ENCODE assay signal across 8 cellular contexts in the genomic region with DNA sequence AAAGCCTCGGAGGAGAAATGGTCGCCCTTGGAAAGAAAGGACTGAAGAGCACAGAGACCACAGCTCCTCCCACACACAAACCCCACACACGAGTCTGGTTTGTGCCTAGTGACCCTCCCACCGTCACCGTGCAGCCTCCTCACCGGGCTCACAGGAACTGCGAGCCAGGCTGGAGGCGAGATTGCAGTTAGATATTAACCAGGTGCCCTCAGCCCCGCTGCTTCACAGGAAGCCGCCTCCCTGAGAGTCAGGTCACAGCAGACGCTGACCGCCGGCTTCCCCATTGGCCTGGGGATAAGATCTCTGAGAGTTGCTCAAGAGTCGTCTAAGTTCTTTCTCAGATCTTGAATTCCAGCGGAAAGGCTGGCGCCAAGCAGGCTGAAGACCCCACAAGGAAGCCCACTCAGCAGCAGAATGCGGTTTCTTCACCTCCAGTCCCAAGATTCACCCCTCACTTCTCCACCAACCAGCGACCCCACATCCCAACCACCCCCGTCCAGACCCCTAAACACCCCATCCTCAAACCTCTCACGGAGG. TPM values are rescaled to one million over a fixed set of nuclear protein-coding genes. Genes with fewer than 3 reads are reported as not detected.
DNase-seq lines count a peak whose midpoint lies in the region; ATAC-seq and TF ChIP-seq lines count a peak whose summit lies in the region.

No MANE protein-coding gene starts in this region.

- peak overlapping the region; percentile 98 for H3K27ac Mint-ChIP-seq in activated T-cell treated with anti-CD3 and anti-CD28 coated beads, Interleukin-2, amount 50 U/mL, for 72 hours
- peak overlapping the region; percentile 91 to 99 (median 97) for H3K27ac Mint-ChIP-seq in naive thymus-derived CD8-positive, alpha-beta T cell

- CTCF ChIA-PET in OCI-LY7 (lab: Charles Lee; ENCODE audit: unreplicated experiment) = no interaction called here

- H4K20me1 ChIP-seq in OCI-LY7 (ENCODE audit: insufficient read depth, low read length) = no peaks in the 10 kb centered on the region

- intact Hi-C loops in OCI-LY7 (cut with micrococcal nuclease; ENCODE audit: unreplicated experiment) = no loop called here

- peaks cover 12% of the 10 kb centered on the region for H3K4me1 ChIP-seq in OCI-LY7 (ENCODE audit: insufficient read depth, low read length, poor library complexity, severe bottlenecking)

- no TSS peak for BruUV-seq in OCI-LY7 (replicated peaks; lab: Mats Ljungman, UMichigan)

- H3K9me3 ChIP-seq in OCI-LY7 (ENCODE audit: low read length) = no peaks in the 10 kb centered on the region

- H3K79me2 ChIP-seq in OCI-LY7 (ENCODE audit: insufficient read depth, low read depth, low read length) = peaks cover 6% of the 10 kb centered on the region; the same call in 1 of the 2 replicates

- H3K4me2 ChIP-seq in OCI-LY7 (ENCODE audit: low read length) = peak overlapping the region; percentile 91

- peaks cover 7 to 13% of the 10 kb centered on the region in 2 donors for H3K36me3 Mint-ChIP-seq in activated T-cell treated with anti-CD3 and anti-CD28 coated beads, Interleukin-2, amount 50 U/mL, for 72 hours (ENCODE audit: insufficient read depth in 2 of 2)
- H3K36me3 Mint-ChIP-seq in naive thymus-derived CD8-positive, alpha-beta T cell = peaks cover 0 to 13% (median 5%) of the 10 kb centered on the region in 3 donors

- peak overlapping the region; percentile 99 for H3K4me3 ChIP-seq in OCI-LY7 (ENCODE audit: low read depth, low read length, poor library complexity, severe bottlenecking)

- H3K9me2 ChIP-seq in OCI-LY7 (ENCODE audit: insufficient read depth, low read length) = no peaks in the 10 kb centered on the region

- H3K36me3 ChIP-seq in OCI-LY7 (ENCODE audit: insufficient read depth, low read length) = no peaks in the 10 kb centered on the region

- POLR2A ChIA-PET in OCI-LY7 (lab: Charles Lee) = no interaction called here
- POLR2A ChIA-PET in naive thymus-derived CD8-positive, alpha-beta T cell (lab: Charles Lee) = interaction anchor here (1.0 to 6.8 kb wide), 9 partner anchors 10 to 131 kb away, joined by 3 to 135 read pairs (median 7); a partner anchor contains a TSS

- DNase-seq in NOMO-1 (lab: John Stamatoyannopoulos, UW; ENCODE audit: unreplicated experiment in 2 of 2) (peak; percentile 3 to 41), NOMO-1 treated with dmso at 0.1 percent for 144 hours (lab: John Stamatoyannopoulos, UW; ENCODE audit: unreplicated experiment) (no peak), OCI-LY7 (ENCODE audit: low spot score) (peak; percentile 76), fibroblast of peridontal ligament (ENCODE audit: extremely low read depth) (peak; percentile 43), substantia nigra (lab: John Stamatoyannopoulos, UW) (peak in 29 of 49 donors; percentile 2 to 48 (median 13))
- peak; percentile 61 to 65 for DNase-seq in activated T-cell treated with anti-CD3 and anti-CD28 coated beads, Interleukin-2, amount 50 U/mL, for 72 hours
- peak; percentile 28 to 68 (median 35) for DNase-seq in naive thymus-derived CD8-positive, alpha-beta T cell

- peak; percentile 5 for ATAC-seq in HG02938 (IDR thresholded peaks at IDR 0.05; ENCODE audit: unreplicated experiment)
- peak; percentile 3 to 10 for ATAC-seq in activated T-cell treated with anti-CD3 and anti-CD28 coated beads, Interleukin-2, amount 50 U/mL, for 72 hours (replicated peaks in 1 of 2)
- peak; percentile 11 to 12 for ATAC-seq in naive thymus-derived CD8-positive, alpha-beta T cell

- no peaks in the 10 kb centered on the region for H3K27me3 Mint-ChIP-seq in activated T-cell treated with anti-CD3 and anti-CD28 coated beads, Interleukin-2, amount 50 U/mL, for 72 hours (ENCODE audit: low read depth)
- H3K27me3 Mint-ChIP-seq in naive thymus-derived CD8-positive, alpha-beta T cell = no peaks in the 10 kb centered on the region

- H3K4me1 Mint-ChIP-seq in activated T-cell treated with anti-CD3 and anti-CD28 coated beads, Interleukin-2, amount 50 U/mL, for 72 hours (ENCODE audit: low read depth) = peaks cover 44% of the 10 kb centered on the region
- H3K4me1 Mint-ChIP-seq in naive thymus-derived CD8-positive, alpha-beta T cell = peaks cover 18 to 51% (median 47%) of the 10 kb centered on the region in 4 donors

- H3K9me3 Mint-ChIP-seq in activated T-cell treated with anti-CD3 and anti-CD28 coated beads, Interleukin-2, amount 50 U/mL, for 72 hours = no peaks in the 10 kb centered on the region
- no peaks in the 10 kb centered on the region for H3K9me3 Mint-ChIP-seq in naive thymus-derived CD8-positive, alpha-beta T cell

- peak overlapping the region; percentile 32 for H3K27ac ChIP-seq in OCI-LY7 (ENCODE audit: low read depth, low read length, poor library complexity, severe bottlenecking)
- H3K27ac ChIP-seq in substantia nigra (ENCODE audit: low read depth, low read length, poor library complexity, severe bottlenecking) = peak overlapping the region; percentile 77

- peak overlapping the region; percentile 99 to 100 for H3K4me3 Mint-ChIP-seq in activated T-cell treated with anti-CD3 and anti-CD28 coated beads, Interleukin-2, amount 50 U/mL, for 72 hours
- H3K4me3 Mint-ChIP-seq in naive thymus-derived CD8-positive, alpha-beta T cell = peak overlapping the region; percentile 91 to 100 (median 98)

- peak overlapping the region; percentile 89; the same call in 1 of the 2 replicates for H2AFZ ChIP-seq in OCI-LY7 (ENCODE audit: low read length)

- no peak for TF ChIP-seq CTCF in OCI-LY7 (conservative IDR thresholded peaks at IDR 0.05; ENCODE audit: low read length)

RNA-seq across cellular contexts. Expression of a gene that starts 0.8 kb away (rescaled TPM):
- total RNA-seq in OCI-LY7 (2014; rRNA removed; shearing (Covaris generic)) = 4.1 and 4.6 TPM in 2 replicates
- 10.6 and 12.5 TPM in 2 replicates for total RNA-seq in OCI-LY7 (2022)
- 10 to 100 TPM; 10.8 to 11.8 TPM for total RNA-seq in activated T-cell treated with anti-CD3 and anti-CD28 coated beads, Interleukin-2, amount 50 U/mL, for 72 hours
- 10 to 100 TPM; 71.2 to 73.8 TPM for total RNA-seq in naive thymus-derived CD8-positive, alpha-beta T cell
- 10 to 100 TPM; 15.4 to 23.4 (median 20.9) TPM for polyA plus RNA-seq in naive thymus-derived CD8-positive, alpha-beta T cell

RNA-seq across cellular contexts. Expression of a gene that starts 39.6 kb away (rescaled TPM):
- 3.2 and 5.9 TPM in 2 replicates for total RNA-seq in OCI-LY7 (2014; rRNA removed; shearing (Covaris generic))
- 5.9 and 6.6 TPM in 2 replicates for total RNA-seq in OCI-LY7 (2022)
- total RNA-seq in activated T-cell treated with anti-CD3 and anti-CD28 coated beads, Interleukin-2, amount 50 U/mL, for 72 hours = 10 to 100 TPM in 1 of 2 donors, 1 to 10 TPM in 1; 8.2 to 13.1 TPM
- 10 to 100 TPM; 18.0 to 18.6 TPM for total RNA-seq in naive thymus-derived CD8-positive, alpha-beta T cell
- 1 to 10 TPM; 3.4 to 6.2 (median 4.3) TPM for polyA plus RNA-seq in naive thymus-derived CD8-positive, alpha-beta T cell

Comparison
In these comparisons a context has a peak if more than half of its experiments do, and no peak if none do; other contexts are left out.
1. RNA of a gene that starts 0.8 kb away (total RNA-seq): 71.2 to 73.8 TPM in naive thymus-derived CD8-positive, alpha-beta T cell; 10.8 to 11.8 TPM in activated T-cell treated with anti-CD3 and anti-CD28 coated beads, Interleukin-2, amount 50 U/mL, for 72 hours and 4.1 to 12.5 TPM in OCI-LY7; every median in the first group is over 4 times any median in the second.
2. Peak in every context shown above with its lines, with median percentiles within 50 percentile points of each other: ATAC-seq.